Comparison of ENCODE assay signal across 29 cellular contexts in genomic region chr10:113431807-113432206, GRCh38.
"Had no signal": no experiment of that assay in that cellular context is flagged by ENCODE, and none has a peak within 500 bp of the region (broad histone marks: within the 10 kb centered on the region; RNA-seq: fewer than 3 reads in every experiment).

No MANE protein-coding gene starts in this region.

- DNase-seq: activated CD4-positive, alpha-beta T cell treated with anti-CD3 and anti-CD28 coated beads, Interleukin-2, amount 10 ng/mL, durations not matched to agents 24 days and 14 days; activated CD4-positive, alpha-beta T cell treated with anti-CD3 and anti-CD28 coated beads, Interleukin-2, amount 50 U/mL, for 4 hours; activated CD4-positive, CD25-positive, alpha-beta regulatory T cell; activated CD8-positive, alpha-beta T cell treated with anti-CD3 and anti-CD28 coated beads for 36 hours; activated effector memory CD4-positive, alpha-beta T cell treated with anti-CD3 and anti-CD28 coated beads, Interleukin-2, amount 50 U/mL, for 16 hours; activated naive CD4-positive, alpha-beta T cell treated with Interleukin-2 at 50 U/mL for 16 hours; activated naive CD8-positive, alpha-beta T cell treated with anti-CD3 and anti-CD28 coated beads, Interleukin-2, amount 10 ng/mL, durations not matched to agents 7 days and 5 days; activated T-cell treated with anti-CD3 and anti-CD28 coated beads, Interleukin-2, amount 50 U/mL, for 1 hour; activated T-cell treated with anti-CD3 and anti-CD28 coated beads, Interleukin-2, amount 50 U/mL, for 72 hours; amygdala; NCI-H1048; NCI-H1417; NCI-H146; NCI-H187; NCI-H2029 treated with DMSO at 0.1 percent for 48 hours; NCI-H2107; NCI-H226; NCI-H446 treated with DMSO at 0.1 percent for 48 hours; NCI-H69; NK-92 treated with Interleukin-12 subunit alpha and Interleukin-12 subunit beta, amount 100 ng/mL, for 24 hours; PC-3; Peyer's patch; RPMI8226; SHP77 treated with DMSO at 0.1 percent for 48 hours; SW 1271; T1000; WERI-Rb-1 had no signal

- ATAC-seq: activated CD8-positive, alpha-beta T cell treated with anti-CD3 and anti-CD28 coated beads for 36 hours; activated T-cell treated with anti-CD3 and anti-CD28 coated beads, Interleukin-2, amount 50 U/mL, for 72 hours; activated T-helper 17 cell treated with anti-CD3 and anti-CD28 coated beads, Interleukin-2, amount 50 U/mL, for 72 hours; K562; PC-3 had no signal
